ENCODE assay signal across 1 cellular context in genomic region chr14:38256358-38256840, GRCh38.
TF ChIP-seq lines count a peak whose summit lies in the region.

No MANE protein-coding gene starts in this region.

TF ChIP-seq in H1, 55 proteins besides CTCF, POLR2A, EP300 and RAD21:
- TF ChIP-seq CEBPB (IDR thresholded peaks at IDR 0.05; ENCODE audit: low read depth, low read length) (no peak), CHD1 (IDR thresholded peaks at IDR 0.05; ENCODE audit: low read depth, low read length) (no peak), JUN (IDR thresholded peaks at IDR 0.05; ENCODE audit: low read depth, low read length) (no peak), JUND (IDR thresholded peaks at IDR 0.05; ENCODE audit: low read length) (no peak), SP2 (IDR thresholded peaks at IDR 0.05; ENCODE audit: low read length) (no peak), NRF1 (IDR thresholded peaks at IDR 0.05; ENCODE audit: low read depth, low read length) (no peak), BRCA1 (IDR thresholded peaks at IDR 0.05; ENCODE audit: low read depth, low read length) (no peak), EZH2 (IDR thresholded peaks at IDR 0.05; ENCODE audit: low read depth, low read length, severe bottlenecking) (no peak), CBX8 (IDR thresholded peaks at IDR 0.05; ENCODE audit: borderline replicate concordance, low read depth, low read length) (no peak), YY1 (IDR thresholded peaks at IDR 0.05; ENCODE audit: low read depth, low read length) (no peak), SRF (IDR thresholded peaks at IDR 0.05; ENCODE audit: low read depth, low read length) (no peak)
